ENCODE assay signal across 8 cellular contexts in the genomic region with DNA sequence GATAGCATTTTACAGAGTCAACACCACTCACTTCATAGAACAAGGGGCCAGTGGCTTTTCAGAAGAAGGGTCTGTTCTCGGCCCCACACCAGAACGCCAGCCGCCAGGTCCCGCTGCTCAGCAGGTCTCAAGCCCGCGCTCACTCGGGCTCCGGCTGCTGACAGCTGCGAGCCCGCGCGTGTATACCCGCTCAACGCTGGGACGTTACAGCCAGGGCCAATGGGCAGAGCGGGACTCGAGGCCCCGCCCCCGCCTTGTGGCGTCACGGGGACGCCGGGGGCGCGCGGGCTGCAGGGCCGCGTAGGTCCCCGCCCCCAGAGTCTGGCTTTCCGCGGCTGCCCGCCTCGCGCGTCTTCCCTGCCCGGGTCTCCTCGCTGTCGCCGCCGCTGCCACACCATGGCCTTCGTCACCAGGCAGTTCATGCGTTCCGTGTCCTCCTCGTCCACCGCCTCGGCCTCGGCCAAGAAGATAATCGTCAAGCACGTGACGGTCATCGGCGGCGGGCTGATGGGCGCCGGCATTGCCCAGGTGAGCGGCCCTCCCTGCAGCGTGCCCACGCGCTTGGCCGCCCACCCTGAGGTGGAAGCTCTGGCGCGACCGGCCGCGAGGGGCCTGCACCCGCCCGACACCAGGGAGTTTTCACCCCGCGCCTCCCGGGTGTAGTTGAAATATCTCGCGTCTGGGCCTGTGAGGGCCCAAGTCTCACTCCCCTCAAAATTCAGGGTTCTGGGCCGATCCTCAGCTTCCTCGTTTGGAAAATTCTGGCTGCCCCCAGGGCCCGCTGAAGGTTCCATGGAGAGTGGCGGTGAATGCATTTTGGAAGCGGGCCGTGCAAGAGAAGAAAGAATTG. TPM values are rescaled to one million over a fixed set of nuclear protein-coding genes. Genes with fewer than 3 reads are reported as not detected.
DNase-seq lines count a peak whose midpoint lies in the region; ATAC-seq and TF ChIP-seq lines count a peak whose summit lies in the region.

Gene HADH, plus strand, starts transcription at position 353 of the 850 bp plus-strand sequence. Its CDS starts 44 bp downstream, at position 397.

- 0% methylated on average over 78 of the region's 78 CpGs for WGBS in esophagus, 2 donors

- DNase-seq in DMS53 (lab: John Stamatoyannopoulos, UW) (peak; percentile 96), KBM-7 (peak; percentile 94), Panc1 (ENCODE audit: low read depth, low spot score) (peak; percentile 18)
- peak; percentile 91 for DNase-seq in activated T-cell treated with anti-CD3 and anti-CD28 coated beads, Interleukin-2, amount 50 U/mL, for 4 hours
- DNase-seq in stimulated activated CD8-positive, alpha-beta memory T cell treated with anti-CD3 and anti-CD28 coated beads, Interleukin-7, amount 100 ng/mL, for 1 hour (ENCODE audit: low read depth in 2 of 2), result peak; percentile 87 to 90

- peak within 1 kb of the TSS; percentile 74 to 85 for H3K4me3 ChIP-seq in Panc1 (ENCODE audit: low read depth in 2 of 2, low read length in 2 of 2)
- H3K4me3 ChIP-seq in esophagus (ENCODE audit: low read depth in 1 of 2, low read length in 2 of 2), result peak within 1 kb of the TSS; percentile 86 to 98
- H3K4me3 ChIP-seq in muscle layer of colon (ENCODE audit: low read depth in 1 of 2, low read length in 2 of 2), result peak within 1 kb of the TSS; percentile 77 to 92

- H3K36me3 ChIP-seq in Panc1 (ENCODE audit: control insufficient read depth, insufficient read depth, low read length) (no peaks in the 10 kb centered on the region; the same call in none of the 2 replicates), esophagus (ENCODE audit: control insufficient read depth in 2 of 2, insufficient read depth in 2 of 2, low read length in 1 of 2) (no peaks in the 10 kb centered on the region), muscle layer of colon (ENCODE audit: insufficient read depth, low read length) (no peaks in the 10 kb centered on the region)

- ATAC-seq in GM21717 (IDR thresholded peaks at IDR 0.05; ENCODE audit: unreplicated experiment), result peak; percentile 98
- ATAC-seq in Panc1, result peak; percentile 100
- ATAC-seq in activated T-cell treated with anti-CD3 and anti-CD28 coated beads, Interleukin-2, amount 50 U/mL, for 4 hours, result peak; percentile 98 to 99

- no peaks in the 10 kb centered on the region for H3K27me3 Mint-ChIP-seq in activated T-cell treated with anti-CD3 and anti-CD28 coated beads, Interleukin-2, amount 50 U/mL, for 4 hours (ENCODE audit: low read depth)

- no peak for TF ChIP-seq CTCF in Panc1 (IDR thresholded peaks at IDR 0.05)

- BruUV-seq in Panc1 (replicated peaks; lab: Mats Ljungman, UMichigan), result no TSS peak

- H3K36me3 Mint-ChIP-seq in activated T-cell treated with anti-CD3 and anti-CD28 coated beads, Interleukin-2, amount 50 U/mL, for 4 hours (ENCODE audit: insufficient read depth), result peaks cover 1% of the 10 kb centered on the region

- peak within 1 kb of the TSS; percentile 67 for H3K9ac ChIP-seq in muscle layer of colon (ENCODE audit: low read length)

- in situ Hi-C loops in KBM-7 (cut with MboI; ENCODE audit: low pct_unique_long_range_greater_than_20kb, low sequenced_read_pairs) (no loop called here), Panc1 (cut with HindIII; ENCODE audit: low pct_unique_long_range_greater_than_20kb, low sequenced_read_pairs) (no loop called here)

- CTCF ChIA-PET in Panc1 (lab: Charles Lee), result interaction anchor here (0.6 kb wide), 1 partner anchor 27 kb away, joined by 12 read pairs; no protein-coding TSS in a partner anchor

- H3K4me1 Mint-ChIP-seq in activated T-cell treated with anti-CD3 and anti-CD28 coated beads, Interleukin-2, amount 50 U/mL, for 4 hours (ENCODE audit: low read depth), result peaks cover 42% of the 10 kb centered on the region

- no peaks in the 10 kb centered on the region for H3K9me3 ChIP-seq in Panc1 (ENCODE audit: control insufficient read depth, insufficient read depth, low read depth, low read length)
- no peaks in the 10 kb centered on the region for H3K9me3 ChIP-seq in esophagus (ENCODE audit: control insufficient read depth in 2 of 2, insufficient read depth in 1 of 2, low read depth in 1 of 2, low read length in 1 of 2)
- no peaks in the 10 kb centered on the region for H3K9me3 ChIP-seq in muscle layer of colon (ENCODE audit: low read length)

- H3K27me3 ChIP-seq in Panc1 (ENCODE audit: control insufficient read depth, insufficient read depth, low read length) (no peaks in the 10 kb centered on the region), esophagus (ENCODE audit: control insufficient read depth in 1 of 2, insufficient read depth in 2 of 2, low read length in 2 of 2) (no peaks in the 10 kb centered on the region), muscle layer of colon (ENCODE audit: control insufficient read depth in 1 of 2, insufficient read depth in 2 of 2, low read length in 2 of 2) (no peaks in the 10 kb centered on the region)

- peak within 1 kb of the TSS; percentile 78 for H3K27ac ChIP-seq in Panc1 (ENCODE audit: low read length)
- peak within 1 kb of the TSS; percentile 88 to 89 for H3K27ac ChIP-seq in esophagus (ENCODE audit: low read depth in 2 of 2, low read length in 1 of 2)
- H3K27ac ChIP-seq in muscle layer of colon (ENCODE audit: low read depth, low read length), result peak within 1 kb of the TSS; percentile 92

- peaks cover 2% of the 10 kb centered on the region for H3K4me1 ChIP-seq in Panc1 (ENCODE audit: control insufficient read depth, insufficient read depth, low read length)
- H3K4me1 ChIP-seq in esophagus (ENCODE audit: control insufficient read depth in 2 of 2, insufficient read depth in 2 of 2, low read length in 1 of 2), result no peaks in the 10 kb centered on the region
- peaks cover 42% of the 10 kb centered on the region for H3K4me1 ChIP-seq in muscle layer of colon (ENCODE audit: insufficient read depth, low read length)

- POLR2A ChIA-PET in Panc1 (lab: Charles Lee), result no interaction called here

- peak within 1 kb of the TSS; percentile 96 for H3K4me3 Mint-ChIP-seq in activated T-cell treated with anti-CD3 and anti-CD28 coated beads, Interleukin-2, amount 50 U/mL, for 4 hours

- H3K9me3 Mint-ChIP-seq in activated T-cell treated with anti-CD3 and anti-CD28 coated beads, Interleukin-2, amount 50 U/mL, for 4 hours, result no peaks in the 10 kb centered on the region

- intact Hi-C loops in Panc1 (cut with micrococcal nuclease; ENCODE audit: unreplicated experiment), result no loop called here

RNA-seq across cellular contexts. Expression of gene HADH, which starts in this region (rescaled TPM):
- total RNA-seq in Panc1 (2021; ENCODE audit: unreplicated experiment), result 20.0 TPM
- polyA plus RNA-seq in Panc1 (2012; ENCODE audit: insufficient read length), result 21.0 TPM
- total RNA-seq in activated T-cell treated with anti-CD3 and anti-CD28 coated beads, Interleukin-2, amount 50 U/mL, for 4 hours, result 10 to 100 TPM; 21.1 to 26.4 (median 22.5) TPM
- polyA plus RNA-seq in esophagus, result 10 to 100 TPM; 26.0 to 41.5 TPM

Comparison
In these comparisons a context has a peak if more than half of its experiments do, and no peak if none do; other contexts are left out.
1. Peak in every context shown above with its lines: DNase-seq, ATAC-seq, H3K4me3 ChIP-seq and H3K27ac ChIP-seq.
2. DNase-seq: peak in every context shown above with its lines; median percentile 96 in DMS53; 94 in KBM-7; 91 in activated T-cell treated with anti-CD3 and anti-CD28 coated beads, Interleukin-2, amount 50 U/mL, for 4 hours; 88 in stimulated activated CD8-positive, alpha-beta memory T cell treated with anti-CD3 and anti-CD28 coated beads, Interleukin-7, amount 100 ng/mL, for 1 hour; 18 in Panc1.